In genomic region chr15:74838746-74839525, GRCh38 we compare ENCODE assay signal across 1 cellular context.
TF ChIP-seq lines count a peak whose summit lies in the region.

No MANE protein-coding gene starts in this region.

TF ChIP-seq in WTC11, 78 proteins besides CTCF, POLR2A, EP300 and RAD21 (continued from another document):
- no peak for TF ChIP-seq SMAD3 (CRISPR knock-in tag; IDR thresholded peaks at IDR 0.05; ENCODE audit: borderline replicate concordance)
